2 cellular contexts compared by ENCODE assay signal in the genomic region with DNA sequence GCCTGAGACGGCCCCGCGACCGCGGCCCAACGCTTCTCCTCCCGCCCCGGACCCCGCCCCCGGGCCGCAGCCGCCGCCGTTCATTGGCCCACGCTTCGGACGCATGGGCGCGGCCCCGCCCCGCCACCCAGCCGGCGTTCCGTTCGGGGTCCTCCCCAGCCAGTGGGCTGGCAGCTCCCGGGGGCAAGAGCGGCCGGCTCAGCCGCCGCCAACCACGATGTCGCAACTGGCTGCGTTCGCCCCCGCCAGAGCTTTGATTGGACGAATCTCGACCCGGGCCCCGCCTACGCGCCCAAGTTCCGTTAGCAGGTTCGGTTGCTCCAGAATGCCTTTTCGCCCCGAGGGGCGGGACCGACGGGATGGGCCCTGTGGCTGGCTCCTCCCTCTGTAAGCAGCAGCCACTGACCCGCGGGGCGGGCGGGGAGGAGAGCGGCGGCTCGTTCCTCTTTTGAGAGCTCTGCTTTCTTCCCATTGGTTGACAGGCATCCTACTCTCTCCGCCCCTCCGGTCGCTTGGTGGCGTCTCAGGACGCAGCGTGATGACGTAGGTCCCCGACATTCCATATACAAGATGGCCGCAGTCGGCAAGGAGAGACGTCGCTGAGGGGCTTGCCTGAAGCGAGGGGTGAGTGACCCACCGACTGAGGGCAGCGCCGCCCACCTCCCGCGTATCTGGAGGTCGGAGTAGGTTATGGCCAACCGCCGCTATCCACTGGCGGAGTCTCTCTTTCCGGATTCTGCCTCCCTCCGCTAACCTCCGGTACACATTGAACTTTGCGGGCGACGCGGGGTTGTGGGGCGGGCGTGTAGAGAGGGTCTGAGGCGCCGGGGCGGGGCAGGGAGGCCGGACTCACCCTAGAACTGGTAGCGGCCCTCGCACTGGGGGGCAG.
TF ChIP-seq lines count a peak whose summit lies in the region.

A gene (plus strand): TSS at position 554 of the 889 bp plus-strand sequence. CDS start 11,269 bp downstream, outside the sequence.
A gene (minus strand): TSS at position 4 of the 889 bp plus-strand sequence. CDS start 15,054 bp downstream, outside the sequence.

TF ChIP-seq in IMR-90, 13 proteins besides CTCF, POLR2A, EP300 and RAD21:
- TF ChIP-seq RCOR1 (IDR thresholded peaks at IDR 0.05; ENCODE audit: insufficient replicate concordance, low read length) = no peak
- peak; percentile 90 for TF ChIP-seq MAZ (IDR thresholded peaks at IDR 0.05; ENCODE audit: borderline replicate concordance, low read depth, low read length)
- TF ChIP-seq CEBPB (IDR thresholded peaks at IDR 0.05; ENCODE audit: low read depth, low read length) = peak; percentile 99
- TF ChIP-seq, protein P1, sequence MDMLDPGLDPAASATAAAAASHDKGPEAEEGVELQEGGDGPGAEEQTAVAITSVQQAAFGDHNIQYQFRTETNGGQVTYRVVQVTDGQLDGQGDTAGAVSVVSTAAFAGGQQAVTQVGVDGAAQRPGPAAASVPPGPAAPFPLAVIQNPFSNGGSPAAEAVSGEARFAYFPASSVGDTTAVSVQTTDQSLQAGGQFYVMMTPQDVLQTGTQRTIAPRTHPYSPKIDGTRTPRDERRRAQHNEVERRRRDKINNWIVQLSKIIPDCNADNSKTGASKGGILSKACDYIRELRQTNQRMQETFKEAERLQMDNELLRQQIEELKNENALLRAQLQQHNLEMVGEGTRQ (IDR thresholded peaks at IDR 0.05; ENCODE audit: low read depth, low read length) = 0 out of 2 replicates have a peak, but pooled peaks have one; percentile 26

TF ChIP-seq in endothelial cell of umbilical vein, 7 proteins besides CTCF, POLR2A, EP300 and RAD21:
- TF ChIP-seq FOS (IDR thresholded peaks at IDR 0.05; ENCODE audit: borderline replicate concordance, insufficient read depth, low read length) = no peak
- peak; percentile 72 for TF ChIP-seq POLR2AphosphoS5 (IDR thresholded peaks at IDR 0.05; ENCODE audit: insufficient read depth, low read depth, low read length)
